In the genomic region with DNA sequence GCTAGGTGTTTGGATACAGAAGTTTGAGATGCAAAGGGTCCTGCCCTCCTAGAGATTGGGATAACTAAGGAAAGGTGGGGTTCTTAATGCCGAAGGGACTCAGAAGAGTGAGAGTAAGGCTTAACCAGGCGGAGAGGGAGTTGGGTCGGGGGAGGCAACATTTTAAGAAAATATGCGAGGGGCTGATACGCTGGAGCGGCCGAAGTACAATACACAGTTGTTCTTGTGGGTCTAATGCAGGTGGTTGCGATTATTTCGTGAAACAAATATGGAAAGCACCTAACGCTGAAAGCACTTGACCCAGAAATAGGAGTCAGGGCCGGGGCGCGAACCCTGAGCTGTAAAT, we compare ENCODE assay signal across 1 cellular context.
TF ChIP-seq lines count a peak whose summit lies in the region.

No MANE protein-coding gene starts in this region.

TF ChIP-seq in GM12878, 131 proteins besides CTCF, POLR2A, EP300 and RAD21 (continued from another document):
- TF ChIP-seq, protein P1, sequence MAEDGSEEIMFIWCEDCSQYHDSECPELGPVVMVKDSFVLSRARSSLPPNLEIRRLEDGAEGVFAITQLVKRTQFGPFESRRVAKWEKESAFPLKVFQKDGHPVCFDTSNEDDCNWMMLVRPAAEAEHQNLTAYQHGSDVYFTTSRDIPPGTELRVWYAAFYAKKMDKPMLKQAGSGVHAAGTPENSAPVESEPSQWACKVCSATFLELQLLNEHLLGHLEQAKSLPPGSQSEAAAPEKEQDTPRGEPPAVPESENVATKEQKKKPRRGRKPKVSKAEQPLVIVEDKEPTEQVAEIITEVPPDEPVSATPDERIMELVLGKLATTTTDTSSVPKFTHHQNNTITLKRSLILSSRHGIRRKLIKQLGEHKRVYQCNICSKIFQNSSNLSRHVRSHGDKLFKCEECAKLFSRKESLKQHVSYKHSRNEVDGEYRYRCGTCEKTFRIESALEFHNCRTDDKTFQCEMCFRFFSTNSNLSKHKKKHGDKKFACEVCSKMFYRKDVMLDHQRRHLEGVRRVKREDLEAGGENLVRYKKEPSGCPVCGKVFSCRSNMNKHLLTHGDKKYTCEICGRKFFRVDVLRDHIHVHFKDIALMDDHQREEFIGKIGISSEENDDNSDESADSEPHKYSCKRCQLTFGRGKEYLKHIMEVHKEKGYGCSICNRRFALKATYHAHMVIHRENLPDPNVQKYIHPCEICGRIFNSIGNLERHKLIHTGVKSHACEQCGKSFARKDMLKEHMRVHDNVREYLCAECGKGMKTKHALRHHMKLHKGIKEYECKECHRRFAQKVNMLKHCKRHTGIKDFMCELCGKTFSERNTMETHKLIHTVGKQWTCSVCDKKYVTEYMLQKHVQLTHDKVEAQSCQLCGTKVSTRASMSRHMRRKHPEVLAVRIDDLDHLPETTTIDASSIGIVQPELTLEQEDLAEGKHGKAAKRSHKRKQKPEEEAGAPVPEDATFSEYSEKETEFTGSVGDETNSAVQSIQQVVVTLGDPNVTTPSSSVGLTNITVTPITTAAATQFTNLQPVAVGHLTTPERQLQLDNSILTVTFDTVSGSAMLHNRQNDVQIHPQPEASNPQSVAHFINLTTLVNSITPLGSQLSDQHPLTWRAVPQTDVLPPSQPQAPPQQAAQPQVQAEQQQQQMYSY (CRISPR knock-in tag; IDR thresholded peaks at IDR 0.05), result no peak
- TF ChIP-seq, protein P2, sequence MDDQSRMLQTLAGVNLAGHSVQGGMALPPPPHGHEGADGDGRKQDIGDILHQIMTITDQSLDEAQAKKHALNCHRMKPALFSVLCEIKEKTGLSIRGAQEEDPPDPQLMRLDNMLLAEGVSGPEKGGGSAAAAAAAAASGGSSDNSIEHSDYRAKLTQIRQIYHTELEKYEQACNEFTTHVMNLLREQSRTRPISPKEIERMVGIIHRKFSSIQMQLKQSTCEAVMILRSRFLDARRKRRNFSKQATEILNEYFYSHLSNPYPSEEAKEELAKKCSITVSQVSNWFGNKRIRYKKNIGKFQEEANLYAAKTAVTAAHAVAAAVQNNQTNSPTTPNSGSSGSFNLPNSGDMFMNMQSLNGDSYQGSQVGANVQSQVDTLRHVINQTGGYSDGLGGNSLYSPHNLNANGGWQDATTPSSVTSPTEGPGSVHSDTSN (IDR thresholded peaks at IDR 0.05; ENCODE audit: insufficient replicate concordance, low read depth, low read length), result no peak
